19 cellular contexts compared by ENCODE assay signal in genomic region chr18:58624011-58624410, GRCh38. TPM values are rescaled to one million over a fixed set of nuclear protein-coding genes. Genes with fewer than 3 reads are reported as not detected.
"Had no signal": no experiment of that assay in that cellular context is flagged by ENCODE, and none has a peak within 500 bp of the region (broad histone marks: within the 10 kb centered on the region; RNA-seq: fewer than 3 reads in every experiment).

No MANE protein-coding gene starts in this region.

- H3K27ac ChIP-seq: breast epithelium, esophagus muscularis mucosa, neutrophil, sigmoid colon, suprapubic skin, upper lobe of left lung had no signal

- H3K27ac Mint-ChIP-seq: activated naive CD4-positive, alpha-beta T cell treated with anti-CD3 and anti-CD28 coated beads for 36 hours; activated T-helper 1 cell treated with anti-CD3 and anti-CD28 coated beads, Interleukin-12 subunit alpha, Interleukin-12 subunit beta, Interleukin-2, Interleukin-4 antibody, amounts not matched to agents 30 ng/mL and 10 ng/mL and 1 ng/mL, durations not matched to agents 14 hours and 24 hours and 36 hours; WTC11 had no signal

- H3K9me3 Mint-ChIP-seq: activated naive CD4-positive, alpha-beta T cell treated with anti-CD3 and anti-CD28 coated beads for 36 hours; activated T-helper 1 cell treated with anti-CD3 and anti-CD28 coated beads, Interleukin-12 subunit alpha, Interleukin-12 subunit beta, Interleukin-2, Interleukin-4 antibody, amounts not matched to agents 30 ng/mL and 10 ng/mL and 1 ng/mL, durations not matched to agents 14 hours and 24 hours and 36 hours; naive thymus-derived CD4-positive, alpha-beta T cell; WTC11 had no signal

- H3K9me3 ChIP-seq: breast epithelium, esophagus muscularis mucosa, neutrophil, sigmoid colon, suprapubic skin, upper lobe of left lung had no signal

- H3K4me1 ChIP-seq: breast epithelium had no signal

- H3K4me3 Mint-ChIP-seq: activated naive CD4-positive, alpha-beta T cell treated with anti-CD3 and anti-CD28 coated beads for 36 hours; activated T-helper 1 cell treated with anti-CD3 and anti-CD28 coated beads, Interleukin-12 subunit alpha, Interleukin-12 subunit beta, Interleukin-2, Interleukin-4 antibody, amounts not matched to agents 30 ng/mL and 10 ng/mL and 1 ng/mL, durations not matched to agents 14 hours and 24 hours and 36 hours; naive thymus-derived CD4-positive, alpha-beta T cell; WTC11 had no signal

- H3K27me3 ChIP-seq: breast epithelium, sigmoid colon, suprapubic skin, upper lobe of left lung had no signal

- H3K36me3 ChIP-seq: breast epithelium, esophagus muscularis mucosa, neutrophil, sigmoid colon, suprapubic skin, upper lobe of left lung had no signal

- H3K4me3 ChIP-seq: breast epithelium, esophagus muscularis mucosa, lung, sigmoid colon, suprapubic skin, upper lobe of left lung had no signal

- DNase-seq: activated CD4-positive, alpha-beta T cell treated with anti-CD3 and anti-CD28 coated beads for 48 hours; activated naive CD4-positive, alpha-beta T cell treated with anti-CD3 and anti-CD28 coated beads for 36 hours; hippocampal formation; kidney glomerular epithelial cell; naive thymus-derived CD4-positive, alpha-beta T cell; sigmoid colon; stimulated activated CD4-positive, alpha-beta T cell treated with anti-CD3 and anti-CD28 coated beads, Interleukin-2, amount 100 ng/mL, for 24 hours; stimulated activated naive CD4-positive, alpha-beta T cell; upper lobe of left lung had no signal

- H3K36me3 Mint-ChIP-seq: WTC11 had no signal

- ATAC-seq: naive thymus-derived CD4-positive, alpha-beta T cell; SK-N-SH treated with all-trans-retinoic acid at 6 μM for 48 hours; WTC11 had no signal

RNA-seq across cellular contexts. Expression of gene ALPK2, which starts 4.9 kb away (rescaled TPM):
- total RNA-seq: frontal cortex, posterior vena cava had no signal
- polyA plus RNA-seq: naive thymus-derived CD4-positive, alpha-beta T cell had no signal
